ENCODE assay signal across 35 cellular contexts in the genomic region with DNA sequence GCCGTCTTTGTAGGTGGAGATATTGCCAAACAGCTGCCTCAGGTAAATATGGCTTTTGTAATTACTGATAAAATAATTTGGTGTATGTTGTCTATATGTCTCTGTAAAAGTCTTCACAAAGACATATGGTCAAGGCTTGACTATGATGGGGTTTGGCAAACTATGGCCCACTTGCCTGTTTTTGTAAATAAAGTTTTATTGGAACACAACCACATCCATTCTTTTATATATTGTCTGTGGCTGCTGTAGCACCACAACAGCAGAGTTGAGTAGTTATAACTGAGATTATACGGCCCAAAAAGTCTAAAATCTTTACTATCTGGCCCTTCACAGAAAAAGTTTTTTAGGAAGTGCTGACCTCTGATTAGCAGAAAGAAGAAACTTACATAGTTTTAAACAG.
"Had no signal": no experiment of that assay in that cellular context is flagged by ENCODE, and none has a peak within 500 bp of the region (broad histone marks: within the 10 kb centered on the region; RNA-seq: fewer than 3 reads in every experiment).

No MANE protein-coding gene starts in this region.

- DNase-seq: Karpas-422, Kasumi-1, MG63, MM.1S, MV-4-11, NCI-H1048, NCI-H1092, NCI-H1092 treated with DMSO at 0.1 percent for 48 hours, NCI-H1105, NCI-H1105 treated with DMSO at 0.1 percent for 48 hours, NCI-H1417, NCI-H1417 treated with DMSO at 0.1 percent for 48 hours, NCI-H1436, NCI-H1436 treated with DMSO at 0.1 percent for 48 hours, NCI-H146, NCI-H1694, NCI-H1694 treated with DMSO at 0.1 percent for 48 hours, NCI-H187, NCI-H187 treated with DMSO at 0.1 percent for 48 hours, NCI-H1930, NCI-H2029, NCI-H2029 treated with DMSO at 0.1 percent for 48 hours, NCI-H2081, NCI-H2081 treated with DMSO at 0.1 percent for 48 hours, NCI-H2107, NCI-H2171, NCI-H2171 treated with DMSO at 0.1 percent for 48 hours, NCI-H2227 treated with DMSO at 0.1 percent for 48 hours, NCI-H226, NCI-H345, NCI-H446, NCI-H446 treated with DMSO at 0.1 percent for 48 hours, NCI-H510A, NCI-H510A treated with DMSO at 0.1 percent for 48 hours, NCI-H524 had no signal

- H3K36me3 ChIP-seq: MG63 had no signal

- H3K4me3 ChIP-seq: MG63 had no signal

- H3K9me3 ChIP-seq: MG63 had no signal
